ENCODE assay signal across 9 cellular contexts in genomic region chr10:79726620-79727019, GRCh38. TPM values are rescaled to one million over a fixed set of nuclear protein-coding genes. Genes with fewer than 3 reads are reported as not detected.
DNase-seq lines count a peak whose midpoint lies in the region; ATAC-seq, FAIRE-seq and TF ChIP-seq lines count a peak whose summit lies in the region.
"Not testable (repeated sequence)": the region's sequence is repeated elsewhere in the genome, so short reads cannot be mapped to it uniquely, and the experiment has no call there.
"Had no signal": no experiment of that assay in that cellular context is flagged by ENCODE, and none has a peak within 500 bp of the region (broad histone marks: within the 10 kb centered on the region; RNA-seq: fewer than 3 reads in every experiment).

No MANE protein-coding gene starts in this region.

- not testable (repeated sequence) for FAIRE-seq in bronchial epithelial cell (lab: Jason Lieb, UNC)
- FAIRE-seq in pancreas (lab: Jason Lieb, UNC): peak; percentile 39

- intact Hi-C loops in pancreas (cut with DNase I): not testable (repeated sequence)

- not testable (repeated sequence) for H3K27ac ChIP-seq in pancreas

- WGBS in pancreas, 2 donors: 77% methylated on average over 1 of the region's 1 CpG; no CpG with 5 or more reads in 1 of the 2 donors

- H3K4me1 ChIP-seq in pancreas: not testable (repeated sequence)

- in situ Hi-C loops in Caki2 (cut with HindIII; ENCODE audit: low pct_unique_long_range_greater_than_20kb, low sequenced_read_pairs): not testable (repeated sequence)

- not testable (repeated sequence) for H3K4me3 ChIP-seq in bronchial epithelial cell (ENCODE audit: low read depth, low read length); pancreas

- DNase-seq in Caki2 (ENCODE audit: low read depth) (peak; percentile 3), HCEC 1CT (peak; percentile 9), M059J (ENCODE audit: low read depth) (peak; percentile 9), RKO (ENCODE audit: low spot score) (peak; percentile 9), bronchial epithelial cell (ENCODE audit: low read depth) (peak; percentile 88), glomerular endothelial cell (ENCODE audit: extremely low read depth, low read depth, low spot score) (peak; percentile 4)
- DNase-seq in pancreas: not testable (repeated sequence)

- peak; percentile 96 for ATAC-seq in esophagus mucosa
- ATAC-seq in pancreas: peak in 1 of 4 donors; percentile 18

- H3K9me3 ChIP-seq in pancreas: not testable (repeated sequence)

- H3K36me3 ChIP-seq in bronchial epithelial cell (ENCODE audit: control insufficient read depth, insufficient read depth, low read length); pancreas: not testable (repeated sequence)

- TF ChIP-seq CTCF in bronchial epithelial cell (IDR thresholded peaks at IDR 0.05; ENCODE audit: insufficient read depth, low read length, severe bottlenecking); pancreas (IDR thresholded peaks at IDR 0.05): not testable (repeated sequence)

- not testable (repeated sequence) for H3K27me3 ChIP-seq in bronchial epithelial cell (ENCODE audit: control insufficient read depth, insufficient read depth, low read length); pancreas

RNA-seq across cellular contexts. Expression of gene NUTM2B, which starts 23.6 kb away (rescaled TPM):
- 0.35 and 1.5 TPM in 2 replicates for total RNA-seq in Caki2 (2014; rRNA removed; shearing (Covaris generic); ENCODE audit: low replicate concordance)
- 0.10 and 0.32 TPM in 2 replicates for total RNA-seq in M059J (2014; rRNA removed; shearing (Covaris generic))
- 0.26 and 1.0 TPM in 2 replicates for total RNA-seq in bronchial epithelial cell
- 0.24 TPM for total RNA-seq in esophagus mucosa
- total RNA-seq in glomerular endothelial cell: 0.34 and 0.99 TPM in 2 replicates
- 1 to 10 TPM in 1 of 6 donors, under 1 TPM in 5; 0.51 to 1.3 (median 0.85) TPM for total RNA-seq in pancreas
- polyA plus RNA-seq in pancreas: 1 to 10 TPM; 1.3 to 4.6 TPM
- polyA plus RNA-seq: AG04450 had no signal
